ENCODE assay signal across 8 cellular contexts in genomic region chr10:50991496-50992355, GRCh38.
DNase-seq lines count a peak whose midpoint lies in the region; ATAC-seq and TF ChIP-seq lines count a peak whose summit lies in the region.

No MANE protein-coding gene starts in this region.

- H3K9me3 Mint-ChIP-seq in activated naive CD4-positive, alpha-beta T cell treated with anti-CD3 and anti-CD28 coated beads, Interleukin-2, amount 50 U/mL, for 24 hours, result no peaks in the 10 kb centered on the region

- in situ Hi-C loops in HAP-1 (cut with MboI; ENCODE audit: low sequenced_read_pairs), result no loop called here

- H3K9me3 ChIP-seq in HAP-1, result no peaks in the 10 kb centered on the region

- H3K27me3 ChIP-seq in HAP-1 (ENCODE audit: low read depth), result peaks cover 53% of the 10 kb centered on the region

- peak overlapping the region; percentile 19 for H3K4me3 ChIP-seq in HAP-1
- peak overlapping the region; percentile 77 for H3K4me3 ChIP-seq in retinal pigment epithelial cell (ENCODE audit: low read length)

- H3K27me3 Mint-ChIP-seq in activated naive CD4-positive, alpha-beta T cell treated with anti-CD3 and anti-CD28 coated beads, Interleukin-2, amount 50 U/mL, for 24 hours, result peaks cover 34% of the 10 kb centered on the region

- peaks cover 5% of the 10 kb centered on the region for H3K4me1 Mint-ChIP-seq in activated naive CD4-positive, alpha-beta T cell treated with anti-CD3 and anti-CD28 coated beads, Interleukin-2, amount 50 U/mL, for 24 hours

- TF ChIP-seq CTCF in retinal pigment epithelial cell (conservative IDR thresholded peaks at IDR 0.05; ENCODE audit: low read depth, low read length), result no peak

- peak in 1 of 2 experiments; percentile 11 for DNase-seq in HAP-1 (ENCODE audit: low spot score in 2 of 2)
- peak; percentile 81 for DNase-seq in left ventricle myocardium superior
- DNase-seq in retinal pigment epithelial cell (ENCODE audit: low read depth), result no peak
- no peak for DNase-seq in activated CD4-positive, alpha-beta T cell treated with anti-CD3 and anti-CD28 coated beads for 1 hour
- DNase-seq in stimulated activated CD4-positive, alpha-beta T cell treated with anti-CD3 and anti-CD28 coated beads, Interleukin-1b, Interleukin-23, amount 100 ng/mL, for 48 hours, result no peak
- DNase-seq in NCI-H526 (lab: John Stamatoyannopoulos, UW), result no peak

- no peaks in the 10 kb centered on the region for H3K4me1 ChIP-seq in HAP-1

- no peak overlapping the region for H3K27ac Mint-ChIP-seq in activated naive CD4-positive, alpha-beta T cell treated with anti-CD3 and anti-CD28 coated beads, Interleukin-2, amount 50 U/mL, for 24 hours

- H3K36me3 Mint-ChIP-seq in activated naive CD4-positive, alpha-beta T cell treated with anti-CD3 and anti-CD28 coated beads, Interleukin-2, amount 50 U/mL, for 24 hours, result no peaks in the 10 kb centered on the region

- ATAC-seq in left ventricle myocardium superior (peak; percentile 73), HG03045 (IDR thresholded peaks at IDR 0.05; ENCODE audit: unreplicated experiment) (no peak)

- intact Hi-C loops in left ventricle myocardium superior (cut with micrococcal nuclease), result no loop called here

- peak overlapping the region; percentile 60 for H3K4me3 Mint-ChIP-seq in activated naive CD4-positive, alpha-beta T cell treated with anti-CD3 and anti-CD28 coated beads, Interleukin-2, amount 50 U/mL, for 24 hours

- H3K36me3 ChIP-seq in HAP-1 (replicated peaks), result no peaks in the 10 kb centered on the region
